In genomic region chr2:156083707-156084494, GRCh38 we compare ENCODE assay signal across 14 cellular contexts.
DNase-seq lines count a peak whose midpoint lies in the region; ATAC-seq and TF ChIP-seq lines count a peak whose summit lies in the region.
"Had no signal": no experiment of that assay in that cellular context is flagged by ENCODE, and none has a peak within 500 bp of the region (broad histone marks: within the 10 kb centered on the region; RNA-seq: fewer than 3 reads in every experiment).

No MANE protein-coding gene starts in this region.

- H3K79me2 ChIP-seq in mammary epithelial cell (ENCODE audit: insufficient read depth, low read length): no peaks in the 10 kb centered on the region

- TF ChIP-seq EP300 in esophagus muscularis mucosa (IDR thresholded peaks at IDR 0.05): no peak

- dilution Hi-C loops in mammary epithelial cell (cut with HindIII; ENCODE audit: low sequenced_read_pairs): no loop called here

- peak overlapping the region; percentile 45 for H3K27ac Mint-ChIP-seq in Caco-2 (ENCODE audit: unreplicated experiment)
- H3K27ac Mint-ChIP-seq in effector memory CD8-positive, alpha-beta T cell: no peak overlapping the region

- H2AFZ ChIP-seq in mammary epithelial cell (ENCODE audit: low read depth, low read length): peak overlapping the region; percentile 87

- H3K4me2 ChIP-seq in mammary epithelial cell (ENCODE audit: insufficient read depth, low read depth, low read length): peak overlapping the region; percentile 15

- DNase-seq in Caco-2 (peak in 1 of 2 experiments; percentile 49), MG63 (peak; percentile 17), mammary epithelial cell (peak; percentile 77), kidney tubule cell (ENCODE audit: low spot score) (peak; percentile 51), esophagus muscularis mucosa (ENCODE audit: extremely low spot score) (no peak), substantia nigra (lab: John Stamatoyannopoulos, UW) (no peak)
- no peak for DNase-seq in effector memory CD8-positive, alpha-beta T cell
- DNase-seq: activated naive CD4-positive, alpha-beta T cell treated with Interleukin-2 at 50 U/mL for 16 hours; erythroblast; lower lobe of right lung; NCI-H2107 had no signal

- no peak for TF ChIP-seq CTCF in Caco-2 (IDR thresholded peaks at IDR 0.05; ENCODE audit: insufficient read depth in 1 of 2, low read depth in 1 of 2, low read length in 1 of 2, severe bottlenecking in 1 of 2, unreplicated experiment in 1 of 2)
- no peak for TF ChIP-seq CTCF in mammary epithelial cell (conservative IDR thresholded peaks at IDR 0.05 in 1 of 2, IDR thresholded peaks at IDR 0.05 in 1 of 2; ENCODE audit: extremely low read depth in 1 of 2, insufficient read depth in 1 of 2, low read depth in 1 of 2, low read length in 2 of 2)
- no peak for TF ChIP-seq CTCF in esophagus muscularis mucosa (IDR thresholded peaks at IDR 0.05)

- POLR2A ChIA-PET in Caco-2 (lab: Charles Lee): no interaction called here

- no peak for TF ChIP-seq POLR2A in esophagus muscularis mucosa (IDR thresholded peaks at IDR 0.05; ENCODE audit: low read depth)

- H3K4me3 ChIP-seq in Caco-2 (ENCODE audit: low read depth, low read length): no peak overlapping the region
- no peak overlapping the region for H3K4me3 ChIP-seq in MG63
- no peak overlapping the region for H3K4me3 ChIP-seq in mammary epithelial cell (replicated peaks in 1 of 3; ENCODE audit: insufficient read depth in 1 of 3, low read depth in 2 of 3, low read length in 3 of 3)
- no peak overlapping the region for H3K4me3 ChIP-seq in esophagus muscularis mucosa
- H3K4me3 ChIP-seq: lower lobe of right lung had no signal

- peaks cover 20% of the 10 kb centered on the region for H3K9me3 ChIP-seq in Caco-2
- H3K9me3 ChIP-seq in MG63: no peaks in the 10 kb centered on the region
- H3K9me3 ChIP-seq in mammary epithelial cell (replicated peaks; ENCODE audit: insufficient read depth, low read length): no peaks in the 10 kb centered on the region
- H3K9me3 ChIP-seq in esophagus muscularis mucosa: peaks cover 0 to 6% (median 2%) of the 10 kb centered on the region in 4 donors
- H3K9me3 ChIP-seq: lower lobe of right lung, neutrophil had no signal

- H3K4me3 Mint-ChIP-seq in Caco-2 (ENCODE audit: unreplicated experiment): no peak overlapping the region
- H3K4me3 Mint-ChIP-seq in effector memory CD8-positive, alpha-beta T cell: no peak overlapping the region

- BruUV-seq in Caco-2 (replicated peaks; lab: Mats Ljungman, UMichigan) (no TSS peak), mammary epithelial cell (replicated peaks; lab: Mats Ljungman, UMichigan) (no TSS peak)

- no peaks in the 10 kb centered on the region for H3K27me3 Mint-ChIP-seq in Caco-2 (ENCODE audit: insufficient read depth, unreplicated experiment)
- peaks cover 7 to 16% of the 10 kb centered on the region in 2 donors for H3K27me3 Mint-ChIP-seq in effector memory CD8-positive, alpha-beta T cell

- H3K4me1 Mint-ChIP-seq in Caco-2 (ENCODE audit: low read depth, unreplicated experiment): no peaks in the 10 kb centered on the region
- no peaks in the 10 kb centered on the region for H3K4me1 Mint-ChIP-seq in effector memory CD8-positive, alpha-beta T cell (ENCODE audit: low read depth in 2 of 2)

- ATAC-seq in effector memory CD8-positive, alpha-beta T cell (replicated peaks): no peak
- ATAC-seq in GM18498 (IDR thresholded peaks at IDR 0.05; ENCODE audit: unreplicated experiment): no peak
- ATAC-seq: lower lobe of right lung had no signal

- CTCF ChIA-PET in Caco-2 (lab: Charles Lee): no interaction called here
- CTCF ChIA-PET in mammary epithelial cell (lab: Charles Lee; ENCODE audit: low non-redundant PET): no interaction called here

- H4K20me1 ChIP-seq in mammary epithelial cell (ENCODE audit: insufficient read depth, low read length): no peaks in the 10 kb centered on the region

- intact Hi-C loops in Caco-2 (cut with micrococcal nuclease; ENCODE audit: unreplicated experiment) (no loop called here), mammary epithelial cell (cut with micrococcal nuclease) (no loop called here), esophagus muscularis mucosa (cut with DNase I) (no loop called here)

- in situ Hi-C loops in mammary epithelial cell (cut with MboI; ENCODE audit: low sequenced_read_pairs in 2 of 2): no loop called here

- H3K9ac ChIP-seq in mammary epithelial cell (ENCODE audit: insufficient read depth, low read length): no peak overlapping the region

- H3K36me3 Mint-ChIP-seq in Caco-2 (ENCODE audit: insufficient read depth, unreplicated experiment): no peaks in the 10 kb centered on the region
- peaks cover 2% of the 10 kb centered on the region for H3K36me3 Mint-ChIP-seq in effector memory CD8-positive, alpha-beta T cell (ENCODE audit: insufficient read depth)

- H3K27ac ChIP-seq in mammary epithelial cell (ENCODE audit: insufficient read depth, low read depth, low read length) (peak overlapping the region; percentile 9), esophagus muscularis mucosa (replicated peaks in 1 of 4) (no peak overlapping the region), substantia nigra (ENCODE audit: low read depth, low read length, poor library complexity, severe bottlenecking) (no peak overlapping the region)
- H3K27ac ChIP-seq: HL-60, lower lobe of right lung, neutrophil had no signal

- H3K9me3 Mint-ChIP-seq in Caco-2 (ENCODE audit: unreplicated experiment): peaks cover 45% of the 10 kb centered on the region
- H3K9me3 Mint-ChIP-seq in effector memory CD8-positive, alpha-beta T cell: peaks cover 1 to 13% of the 10 kb centered on the region in 2 donors

- H3K27me3 ChIP-seq in Caco-2 (replicated peaks; ENCODE audit: control insufficient read depth, insufficient read depth, low read length) (no peaks in the 10 kb centered on the region), MG63 (no peaks in the 10 kb centered on the region), mammary epithelial cell (ENCODE audit: insufficient read depth, low read length) (no peaks in the 10 kb centered on the region), esophagus muscularis mucosa (no peaks in the 10 kb centered on the region)
- H3K27me3 ChIP-seq: neutrophil had no signal

- H3K4me1 ChIP-seq in Caco-2 (peaks cover 8% of the 10 kb centered on the region), mammary epithelial cell (ENCODE audit: insufficient read depth, low read length) (peaks cover 13% of the 10 kb centered on the region), esophagus muscularis mucosa (peaks cover 0 to 5% (median 0%) of the 10 kb centered on the region in 4 donors)
- H3K4me1 ChIP-seq: lower lobe of right lung had no signal

- H3K36me3 ChIP-seq in Caco-2 (ENCODE audit: control insufficient read depth, insufficient read depth, low read length) (no peaks in the 10 kb centered on the region; the same call in 1 of the 2 replicates), MG63 (no peaks in the 10 kb centered on the region), mammary epithelial cell (ENCODE audit: insufficient read depth, low read length) (no peaks in the 10 kb centered on the region), esophagus muscularis mucosa (no peaks in the 10 kb centered on the region)
- H3K36me3 ChIP-seq: lower lobe of right lung, neutrophil had no signal

- 14% methylated on average over 12 of the region's 15 CpGs for WGBS in mammary epithelial cell (ENCODE audit: low coverage, missing lambda C conversion rate)
- WGBS in esophagus muscularis mucosa: 81% methylated on average over 15 of the region's 15 CpGs

Comparison
In these comparisons a context has a peak if more than half of its experiments do, and no peak if none do; other contexts are left out.
1. DNase-seq: peak in MG63 (single experiment), mammary epithelial cell (single experiment) and kidney tubule cell (single experiment); none in esophagus muscularis mucosa (single experiment), effector memory CD8-positive, alpha-beta T cell (0 of 3) and substantia nigra (0 of 49).